ENCODE assay signal across 8 cellular contexts in genomic region chr13:38348890-38349289, GRCh38. TPM values are rescaled to one million over a fixed set of nuclear protein-coding genes. Genes with fewer than 3 reads are reported as not detected.
DNase-seq lines count a peak whose midpoint lies in the region; ATAC-seq, FAIRE-seq and TF ChIP-seq lines count a peak whose summit lies in the region.

No MANE protein-coding gene starts in this region.

- ATAC-seq in GM18508 (IDR thresholded peaks at IDR 0.05; ENCODE audit: insufficient read depth, unreplicated experiment) (peak; percentile 20), HG03025 (IDR thresholded peaks at IDR 0.05; ENCODE audit: low FRiP score, unreplicated experiment) (peak; percentile 11), HepG2 (peak; percentile 21)

- FAIRE-seq in bronchial epithelial cell (lab: Jason Lieb, UNC): no peak
- FAIRE-seq in HepG2 (lab: Jason Lieb, UNC): no peak

- CTCF ChIA-PET in RWPE1 (lab: Yijun Ruan, JAX) (interaction anchor here (1.2 kb wide), 1 partner anchor 479 kb away, joined by 4 read pairs; no protein-coding TSS in a partner anchor), HepG2 (lab: Yijun Ruan, JAX; ENCODE audit: low intra/inter-chr PET ratio, low total read pairs) (no interaction called here)

- TF ChIP-seq CTCF in RWPE1 (conservative IDR thresholded peaks at IDR 0.05; ENCODE audit: low read depth) (no peak), bronchial epithelial cell (IDR thresholded peaks at IDR 0.05; ENCODE audit: insufficient read depth, low read length, severe bottlenecking) (no peak), HepG2 (CRISPR knock-in tag; IDR thresholded peaks at IDR 0.05) (no peak)

- peak overlapping the region; percentile 71 for H3K9ac ChIP-seq in HepG2 (ENCODE audit: insufficient read depth, low read depth, low read length)

- 6% methylated on average over 11 of the region's 11 CpGs for WGBS in HepG2 (ENCODE audit: low lambda C conversion rate)

- H3K27ac ChIP-seq in RWPE1 (peak overlapping the region; percentile 83), HepG2 (ENCODE audit: extremely low read length, insufficient read depth, low read length) (peak overlapping the region; percentile 87)

- POLR2A ChIA-PET in RWPE1 (lab: Yijun Ruan, JAX; ENCODE audit: low non-redundant PET) (no interaction called here), HepG2 (lab: Yijun Ruan, JAX) (interaction anchor here (1.3 to 1.5 kb wide), 2 partner anchors 24 to 689 kb away, joined by 4 to 5 read pairs; partner anchors contain the start of genes NHLRC3 and PROSER1)

- TSS peak; percentile 69 for BruUV-seq in HepG2 (replicated peaks; lab: Mats Ljungman, UMichigan)

- H2AFZ ChIP-seq in HepG2 (ENCODE audit: low read length): peak overlapping the region; percentile 85

- peaks cover 24% of the 10 kb centered on the region for H3K79me2 ChIP-seq in HepG2 (ENCODE audit: insufficient read depth, low read length)

- H3K4me2 ChIP-seq in HepG2 (ENCODE audit: low read depth, low read length): peak overlapping the region; percentile 71

- TF ChIP-seq RAD21 in HepG2 (CRISPR knock-in tag; IDR thresholded peaks at IDR 0.05): no peak

- H3K36me3 ChIP-seq in bronchial epithelial cell (ENCODE audit: control insufficient read depth, insufficient read depth, low read length) (no peaks in the 10 kb centered on the region), HepG2 (replicated peaks in 1 of 2; ENCODE audit: control insufficient read depth in 1 of 2, insufficient read depth in 2 of 2, low read length in 2 of 2) (0 out of 5 replicates have a peak, but pooled peaks cover 0 to 8% of the 10 kb centered on the region in 2 experiments)

- no peaks in the 10 kb centered on the region for H3K27me3 ChIP-seq in bronchial epithelial cell (ENCODE audit: control insufficient read depth, insufficient read depth, low read length)
- H3K27me3 ChIP-seq in HepG2 (ENCODE audit: control insufficient read depth in 1 of 2, insufficient read depth in 2 of 2, low read length in 2 of 2): no peaks in the 10 kb centered on the region; a peak in 1 of 5 replicates

- H3K4me3 ChIP-seq in bronchial epithelial cell (ENCODE audit: low read depth, low read length) (peak overlapping the region; percentile 63), HepG2 (replicated peaks in 1 of 3; ENCODE audit: insufficient read depth in 1 of 3, low read depth in 2 of 3, low read length in 3 of 3) (peak overlapping the region; percentile 83 to 92 (median 89))

- no peak for TF ChIP-seq POLR2A in HepG2 (IDR thresholded peaks at IDR 0.05; ENCODE audit: insufficient read depth in 1 of 2, low read depth in 2 of 2, low read length in 2 of 2)

- no peaks in the 10 kb centered on the region for H3K9me3 ChIP-seq in HepG2 (ENCODE audit: low read length)

- H3K4me1 ChIP-seq in HepG2 (ENCODE audit: insufficient read depth, low read length): peaks cover 23% of the 10 kb centered on the region

- TF ChIP-seq EP300 in HepG2 (IDR thresholded peaks at IDR 0.05; ENCODE audit: low read depth in 2 of 2, low read length in 2 of 2): no peak
- TF ChIP-seq EP300 in HepG2 (CRISPR knock-in tag; IDR thresholded peaks at IDR 0.05; ENCODE audit: borderline replicate concordance): no peak

- in situ Hi-C loops in HepG2 (cut with HindIII; ENCODE audit: extremely low pct_ligation_motif_present, low pct_unique_long_range_greater_than_20kb): no loop called here

- intact Hi-C loops in HepG2 (cut with micrococcal nuclease; ENCODE audit: unreplicated experiment): no loop called here

- DNase-seq in A172 (ENCODE audit: low spot score) (peak; percentile 43), RWPE1 (ENCODE audit: low spot score) (peak; percentile 44), bronchial epithelial cell (ENCODE audit: low read depth) (peak; percentile 78), HepG2 (ENCODE audit: low spot score) (no peak), NCI-H1694 treated with DMSO at 0.1 percent for 48 hours (lab: John Stamatoyannopoulos, UW) (no peak)
- DNase-seq in stimulated activated CD4-positive, alpha-beta T cell treated with anti-CD3 and anti-CD28 coated beads, TNF-alpha, amount 100 ng/mL, for 24 hours (ENCODE audit: low read depth in 3 of 3): peak; percentile 3 to 27 (median 8)

- H4K20me1 ChIP-seq in HepG2 (ENCODE audit: insufficient read depth, low read length): no peaks in the 10 kb centered on the region

TF ChIP-seq in HepG2, 621 proteins besides CTCF, POLR2A, EP300 and RAD21:
- TF ChIP-seq MAZ (IDR thresholded peaks at IDR 0.05; ENCODE audit: borderline replicate concordance, low read depth, low read length) (no peak), MAZ (CRISPR knock-in tag; IDR thresholded peaks at IDR 0.05; ENCODE audit: low read depth) (no peak), RXRA (CRISPR knock-in tag; IDR thresholded peaks at IDR 0.05) (no peak), KMT2A (CRISPR knock-in tag; IDR thresholded peaks at IDR 0.05) (0 out of 2 replicates have a peak, but pooled peaks have one; percentile 5), HMGXB4 (CRISPR knock-in tag; IDR thresholded peaks at IDR 0.05; ENCODE audit: borderline replicate concordance in 1 of 2, low read depth in 1 of 2) (0 out of 4 replicates have a peak, but pooled peaks of 1 of the 2 experiments have one; percentile 2), ZMAT3 (CRISPR knock-in tag; conservative IDR thresholded peaks at IDR 0.05) (0 out of 2 replicates have a peak, but pooled peaks have one; percentile 9), ZKSCAN5 (CRISPR knock-in tag; IDR thresholded peaks at IDR 0.05) (no peak)
TF ChIP-seq in HepG2: peak in this region for 3.

RNA-seq across cellular contexts. Expression of gene UFM1, which starts 0.8 kb away (rescaled TPM):
- total RNA-seq in A172 (2014; rRNA removed; shearing (Covaris generic)): 60.2 and 64.9 TPM in 2 replicates
- total RNA-seq in bronchial epithelial cell (102 and 130 TPM in 2 replicates), HepG2 (2016; rRNA removed; fragmentation: Illumina TruSeq; extraction: Trizol) (42.6 and 61.2 TPM in 2 replicates)
- 4.4 and 6.1 TPM in 2 replicates for total RNA-seq in HepG2 (2016; cell fraction: cytosol; rRNA removed; fragmentation: Illumina TruSeq; extraction: Trizol; ENCODE audit: low read depth)
- total RNA-seq in HepG2 (2016; cell fraction: insoluble cytoplasmic fraction; rRNA removed; fragmentation: Illumina TruSeq; extraction: Trizol): 44.5 and 64.1 TPM in 2 replicates
- total RNA-seq in HepG2 (2016; cell fraction: membrane; rRNA removed; fragmentation: Illumina TruSeq; extraction: Trizol): 23.2 and 23.8 TPM in 2 replicates
- 50.8 and 53.3 TPM in 2 replicates for total RNA-seq in HepG2 (2016; cell fraction: nucleus; rRNA removed; fragmentation: Illumina TruSeq; extraction: Trizol)
- 40.3 and 47.0 TPM in 2 replicates for polyA plus RNA-seq in HepG2 (2011; rRNA removed)
- 13.1 and 19.2 TPM in 2 replicates for polyA plus RNA-seq in HepG2 (2011; cell fraction: cytosol; rRNA removed)
- polyA plus RNA-seq in HepG2 (2011; cell fraction: nucleus; rRNA removed): 22.2 and 29.6 TPM in 2 replicates
- 31.2 and 37.2 TPM in 2 replicates for polyA plus RNA-seq in HepG2 (2012)
- polyA plus RNA-seq in HepG2 (2016; cell fraction: cytosol; fragmentation: Illumina TruSeq; extraction: Trizol; ENCODE audit: low read depth): 5.9 and 6.6 TPM in 2 replicates
- 58.1 and 66.5 TPM in 2 replicates for polyA plus RNA-seq in HepG2 (2016; cell fraction: insoluble cytoplasmic fraction; fragmentation: Illumina TruSeq; extraction: Trizol; ENCODE audit: low read depth)
- polyA plus RNA-seq in HepG2 (2016; cell fraction: membrane; fragmentation: Illumina TruSeq; extraction: Trizol; ENCODE audit: low read depth): 14.6 and 16.0 TPM in 2 replicates
- 59.7 and 60.4 TPM in 2 replicates for polyA plus RNA-seq in HepG2 (2016; cell fraction: nucleus; fragmentation: Illumina TruSeq; extraction: Trizol; ENCODE audit: insufficient read depth, low read depth)
- polyA minus RNA-seq in HepG2 (2011; rRNA and poly(A)+ RNA removed; ENCODE audit: low replicate concordance): 13.6 and 15.7 TPM in 2 replicates
- 15.9 and 20.5 TPM in 2 replicates for polyA minus RNA-seq in HepG2 (2011; cell fraction: cytosol; rRNA and poly(A)+ RNA removed)
- polyA minus RNA-seq in HepG2 (2011; cell fraction: nucleus; rRNA and poly(A)+ RNA removed): 97.6 and 97.8 TPM in 2 replicates

Comparison
In these comparisons a context has a peak if more than half of its experiments do, and no peak if none do; other contexts are left out.
1. DNase-seq: peak in A172 (single experiment), RWPE1 (single experiment), bronchial epithelial cell (single experiment) and stimulated activated CD4-positive, alpha-beta T cell treated with anti-CD3 and anti-CD28 coated beads, TNF-alpha, amount 100 ng/mL, for 24 hours (3 of 3); none in HepG2 (single experiment) and NCI-H1694 treated with DMSO at 0.1 percent for 48 hours (single experiment).
2. Peak in every context shown above with its lines, with median percentiles within 50 percentile points of each other: ATAC-seq.